In the genomic region with DNA sequence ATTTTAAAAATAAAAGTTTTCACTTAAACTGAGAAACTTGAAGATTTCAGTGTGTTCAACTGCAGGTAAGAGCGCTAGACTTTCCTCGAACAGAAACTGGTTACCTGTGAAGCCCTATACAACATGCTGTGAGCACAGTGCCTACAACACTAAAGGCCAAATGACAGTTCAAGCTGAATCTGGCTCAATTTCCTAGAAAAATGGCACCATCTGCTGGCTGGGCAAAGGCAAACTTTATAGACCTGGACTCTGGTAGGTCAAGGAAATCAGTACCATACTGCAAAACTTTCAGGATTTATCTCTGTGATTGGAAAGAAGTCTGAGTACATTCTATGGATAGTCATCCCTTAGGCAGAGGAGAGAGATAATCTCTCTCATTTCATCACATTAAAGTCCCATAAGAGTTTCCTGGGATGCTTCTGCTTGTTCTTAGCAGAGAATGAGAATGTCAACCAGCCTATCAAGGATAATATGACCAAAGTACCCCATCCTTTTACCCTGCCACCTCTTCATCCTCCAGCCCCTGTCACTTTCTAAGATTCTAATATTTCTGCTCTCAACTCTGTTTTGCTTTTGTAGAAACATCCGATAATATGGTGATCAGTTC, we compare ENCODE assay signal across 9 cellular contexts. TPM values are rescaled to one million over a fixed set of nuclear protein-coding genes. Genes with fewer than 3 reads are reported as not detected.
DNase-seq lines count a peak whose midpoint lies in the region; ATAC-seq, FAIRE-seq and TF ChIP-seq lines count a peak whose summit lies in the region.
"Had no signal": no experiment of that assay in that cellular context is flagged by ENCODE, and none has a peak within 500 bp of the region (broad histone marks: within the 10 kb centered on the region; RNA-seq: fewer than 3 reads in every experiment).

No MANE protein-coding gene starts in this region.

- peak; percentile 63 for FAIRE-seq in frontal cortex (lab: Jason Lieb, UNC)

- no peak for TF ChIP-seq POLR2A in suprapubic skin (IDR thresholded peaks at IDR 0.05)

- H3K4me1 Mint-ChIP-seq in stimulated activated naive B cell treated with anti-CD40 and anti-IgM and Interleukin-4, amounts not matched to agents 10 μg/mL and 1 μg/mL and 100 μg/mL, for 72 hours = no peaks in the 10 kb centered on the region

- no peaks in the 10 kb centered on the region for H3K9me3 ChIP-seq in SU-DHL-6 (ENCODE audit: insufficient read depth, low read length)
- no peaks in the 10 kb centered on the region for H3K9me3 ChIP-seq in suprapubic skin

- no peaks in the 10 kb centered on the region for H3K9me3 Mint-ChIP-seq in stimulated activated naive B cell treated with anti-CD40 and anti-IgM and Interleukin-4, amounts not matched to agents 10 μg/mL and 1 μg/mL and 100 μg/mL, for 72 hours
- no peaks in the 10 kb centered on the region for H3K9me3 Mint-ChIP-seq in activated naive CD4-positive, alpha-beta T cell treated with anti-CD3 and anti-CD28 coated beads, Interleukin-2, amount 50 U/mL, for 72 hours

- H3K27me3 Mint-ChIP-seq in stimulated activated naive B cell treated with anti-CD40 and anti-IgM and Interleukin-4, amounts not matched to agents 10 μg/mL and 1 μg/mL and 100 μg/mL, for 72 hours = peaks cover 4 to 8% of the 10 kb centered on the region in 2 donors

- no peaks in the 10 kb centered on the region for H3K36me3 Mint-ChIP-seq in stimulated activated naive B cell treated with anti-CD40 and anti-IgM and Interleukin-4, amounts not matched to agents 10 μg/mL and 1 μg/mL and 100 μg/mL, for 72 hours
- no peaks in the 10 kb centered on the region for H3K36me3 Mint-ChIP-seq in activated naive CD4-positive, alpha-beta T cell treated with anti-CD3 and anti-CD28 coated beads, Interleukin-2, amount 50 U/mL, for 72 hours
- H3K36me3 Mint-ChIP-seq: activated naive CD8-positive, alpha-beta T cell had no signal

- H3K9me2 ChIP-seq in SU-DHL-6 (replicated peaks; ENCODE audit: insufficient read depth, low read length) = no peaks in the 10 kb centered on the region

- H3K4me1 ChIP-seq in suprapubic skin = no peaks in the 10 kb centered on the region

- TF ChIP-seq EP300 in suprapubic skin (IDR thresholded peaks at IDR 0.05) = no peak

- H3K27ac Mint-ChIP-seq in stimulated activated naive B cell treated with anti-CD40 and anti-IgM and Interleukin-4, amounts not matched to agents 10 μg/mL and 1 μg/mL and 100 μg/mL, for 72 hours = no peak overlapping the region
- no peak overlapping the region for H3K27ac Mint-ChIP-seq in activated naive CD4-positive, alpha-beta T cell treated with anti-CD3 and anti-CD28 coated beads, Interleukin-2, amount 50 U/mL, for 72 hours
- H3K27ac Mint-ChIP-seq: activated naive CD8-positive, alpha-beta T cell had no signal

- H3K4me3 Mint-ChIP-seq in stimulated activated naive B cell treated with anti-CD40 and anti-IgM and Interleukin-4, amounts not matched to agents 10 μg/mL and 1 μg/mL and 100 μg/mL, for 72 hours = no peak overlapping the region
- H3K4me3 Mint-ChIP-seq: activated naive CD8-positive, alpha-beta T cell had no signal

- H2AFZ ChIP-seq in SU-DHL-6 (ENCODE audit: low read depth, low read length, severe bottlenecking) = no peak overlapping the region

- H4K20me1 ChIP-seq in SU-DHL-6 (ENCODE audit: low read depth, low read length) = no peaks in the 10 kb centered on the region

- 64% methylated on average over 3 of the region's 3 CpGs for WGBS in suprapubic skin

- no peak overlapping the region for H3K27ac ChIP-seq in SU-DHL-6 (ENCODE audit: low read depth, low read length)
- no peak overlapping the region for H3K27ac ChIP-seq in suprapubic skin

- no peak overlapping the region for H3K9ac ChIP-seq in SU-DHL-6 (ENCODE audit: low read length)

- no peaks in the 10 kb centered on the region for H3K79me2 ChIP-seq in SU-DHL-6 (ENCODE audit: insufficient read depth, low read length)

- H3K36me3 ChIP-seq in SU-DHL-6 (ENCODE audit: low read length) (no peaks in the 10 kb centered on the region), suprapubic skin (no peaks in the 10 kb centered on the region)

- no peak overlapping the region for H3K4me2 ChIP-seq in SU-DHL-6 (ENCODE audit: low read depth, low read length, poor library complexity, severe bottlenecking)

- peak; percentile 46 to 65 for ATAC-seq in stimulated activated naive B cell treated with anti-CD40 and anti-IgM and Interleukin-4, amounts not matched to agents 10 μg/mL and 1 μg/mL and 100 μg/mL, for 72 hours (replicated peaks)
- no peak for ATAC-seq in activated naive CD4-positive, alpha-beta T cell treated with anti-CD3 and anti-CD28 coated beads, Interleukin-2, amount 50 U/mL, for 72 hours

- H3K4me3 ChIP-seq in LNCaP clone FGC (ENCODE audit: low read depth, low read length) (no peak overlapping the region), SU-DHL-6 (ENCODE audit: insufficient read depth, low read length, poor library complexity, severe bottlenecking) (no peak overlapping the region), suprapubic skin (no peak overlapping the region)

- no peaks in the 10 kb centered on the region for H3F3A ChIP-seq in SU-DHL-6 (ENCODE audit: insufficient read depth)

- TF ChIP-seq CTCF in LNCaP clone FGC (IDR thresholded peaks at IDR 0.05; ENCODE audit: control insufficient read depth, extremely low read depth, insufficient read depth) (peak; percentile 63), SU-DHL-6 (IDR thresholded peaks at IDR 0.05; ENCODE audit: insufficient read depth, low read length, poor library complexity, severe bottlenecking) (peak; percentile 35), suprapubic skin (IDR thresholded peaks at IDR 0.05) (no peak)

- no peaks in the 10 kb centered on the region for H3K27me3 ChIP-seq in SU-DHL-6 (ENCODE audit: low read length)
- H3K27me3 ChIP-seq in suprapubic skin = peaks cover 8% of the 10 kb centered on the region

- peak; percentile 2 for DNase-seq in SKM-1 treated with dmso at 0.1 percent for 144 hours (lab: John Stamatoyannopoulos, UW; ENCODE audit: unreplicated experiment)
- no peak for DNase-seq in SKM-1 (lab: John Stamatoyannopoulos, UW; ENCODE audit: unreplicated experiment)
- peak; percentile 71 for DNase-seq in LNCaP clone FGC (ENCODE audit: low read depth)
- DNase-seq in frontal cortex (ENCODE audit: low spot score in 2 of 2) = peak; percentile 28 to 30
- no peak for DNase-seq in stimulated activated naive B cell treated with anti-CD40 and anti-IgM and Interleukin-4, amounts not matched to agents 10 μg/mL and 1 μg/mL and 100 μg/mL, for 72 hours
- DNase-seq in activated naive CD4-positive, alpha-beta T cell treated with anti-CD3 and anti-CD28 coated beads, Interleukin-2, amount 50 U/mL, for 72 hours (ENCODE audit: low spot score in 2 of 2) = no peak
- DNase-seq in suprapubic skin (ENCODE audit: low spot score in 2 of 2) = no peak

RNA-seq across cellular contexts. Expression of gene FOXB2, which starts 31.8 kb away (rescaled TPM):
- total RNA-seq in frontal cortex (not detected), suprapubic skin (not detected)
- not detected for total RNA-seq in activated naive CD4-positive, alpha-beta T cell treated with anti-CD3 and anti-CD28 coated beads, Interleukin-2, amount 50 U/mL, for 72 hours

Comparison
In these comparisons a context has a peak if more than half of its experiments do, and no peak if none do; other contexts are left out.
1. DNase-seq: peak in SKM-1 treated with dmso at 0.1 percent for 144 hours (single experiment), LNCaP clone FGC (single experiment) and frontal cortex (2 of 2); none in SKM-1 (single experiment), stimulated activated naive B cell treated with anti-CD40 and anti-IgM and Interleukin-4, amounts not matched to agents 10 μg/mL and 1 μg/mL and 100 μg/mL, for 72 hours (single experiment), activated naive CD4-positive, alpha-beta T cell treated with anti-CD3 and anti-CD28 coated beads, Interleukin-2, amount 50 U/mL, for 72 hours (0 of 2) and suprapubic skin (0 of 2).
2. CTCF ChIP-seq: peak in LNCaP clone FGC (single experiment) and SU-DHL-6 (single experiment); none in suprapubic skin (0 of 2).
3. ATAC-seq: peak in stimulated activated naive B cell treated with anti-CD40 and anti-IgM and Interleukin-4, amounts not matched to agents 10 μg/mL and 1 μg/mL and 100 μg/mL, for 72 hours (2 of 2); none in activated naive CD4-positive, alpha-beta T cell treated with anti-CD3 and anti-CD28 coated beads, Interleukin-2, amount 50 U/mL, for 72 hours (0 of 2).